Comparison of ENCODE assay signal across 15 cellular contexts in genomic region chr5:163447191-163447590, GRCh38. TPM values are rescaled to one million over a fixed set of nuclear protein-coding genes. Genes with fewer than 3 reads are reported as not detected.
"Had no signal": no experiment of that assay in that cellular context is flagged by ENCODE, and none has a peak within 500 bp of the region (broad histone marks: within the 10 kb centered on the region; RNA-seq: fewer than 3 reads in every experiment).

No MANE protein-coding gene starts in this region.

- H3K27ac Mint-ChIP-seq: activated T-helper 2 cell treated with anti-CD3 and anti-CD28 coated beads, Interferon-gamma antibody, Interleukin-2, Interleukin-4, amounts not matched to agents 10 μg/mL and 5 μg/mL and 100 μg/mL, durations not matched to agents 14 hours and 24 hours and 36 hours; nephron had no signal

- H3K4me3 Mint-ChIP-seq: memory B cell, nephron had no signal

- H3K27me3 Mint-ChIP-seq: memory B cell had no signal

- H3K4me1 Mint-ChIP-seq: memory B cell had no signal

- ATAC-seq: left ventricle myocardium superior had no signal

- DNase-seq: activated CD4-positive, CD25-positive, alpha-beta regulatory T cell treated with anti-CD3 and anti-CD28 coated beads, Interleukin-2, amount 50 U/mL, for 72 hours; activated naive CD4-positive, alpha-beta T cell treated with Interleukin-2 at 50 U/mL for 16 hours; cortex of kidney; effector CD8-positive, alpha-beta T cell; esophagus squamous epithelium; left ventricle myocardium superior; sigmoid colon; stimulated activated CD4-positive, alpha-beta T cell treated with anti-CD3 and anti-CD28 coated beads, Interleukin-4, amount 100 ng/mL, for 4 hours; stimulated activated naive CD4-positive, alpha-beta T cell; T1000; thyroid gland had no signal

- H3K9me3 Mint-ChIP-seq: activated T-helper 2 cell treated with anti-CD3 and anti-CD28 coated beads, Interferon-gamma antibody, Interleukin-2, Interleukin-4, amounts not matched to agents 10 μg/mL and 5 μg/mL and 100 μg/mL, durations not matched to agents 14 hours and 24 hours and 36 hours; memory B cell; nephron had no signal

RNA-seq across cellular contexts. Expression of gene HMMR, which starts 13.2 kb away (rescaled TPM):
- total RNA-seq: ascending aorta had no signal
